Comparison of ENCODE assay signal across 21 cellular contexts in genomic region chr16:86614699-86615098, GRCh38. TPM values are rescaled to one million over a fixed set of nuclear protein-coding genes. Genes with fewer than 3 reads are reported as not detected.
DNase-seq lines count a peak whose midpoint lies in the region; ATAC-seq and TF ChIP-seq lines count a peak whose summit lies in the region.
"Had no signal": no experiment of that assay in that cellular context is flagged by ENCODE, and none has a peak within 500 bp of the region (broad histone marks: within the 10 kb centered on the region; RNA-seq: fewer than 3 reads in every experiment).

No MANE protein-coding gene starts in this region.

- no peak for TF ChIP-seq EP300 in SK-N-SH (IDR thresholded peaks at IDR 0.05; ENCODE audit: borderline replicate concordance in 1 of 2, low read depth in 1 of 2, low read length in 1 of 2)

- H4K20me1 ChIP-seq in SK-N-SH (ENCODE audit: insufficient read depth) = no peaks in the 10 kb centered on the region
- H4K20me1 ChIP-seq: BLaER1 treated with 17β-estradiol and CSF1 and Interleukin-3, amounts not matched to agents 10 nM and 100 nM had no signal

- H3K27ac ChIP-seq in SK-N-SH (ENCODE audit: low read depth in 2 of 2, low read length in 1 of 2) = no peak overlapping the region
- H3K27ac ChIP-seq in psoas muscle = no peak overlapping the region
- no peak overlapping the region for H3K27ac ChIP-seq in body of pancreas
- H3K27ac ChIP-seq: BLaER1 treated with 17β-estradiol and CSF1 and Interleukin-3, amounts not matched to agents 10 nM and 100 nM; HL-60 had no signal

- ATAC-seq in SK-N-SH treated with all-trans-retinoic acid at 6 μM for 48 hours (no peak), psoas muscle (peak; percentile 35 to 97 (median 66)), body of pancreas (no peak), HG03565 (IDR thresholded peaks at IDR 0.05; ENCODE audit: unreplicated experiment) (no peak)

- H3K9me3 ChIP-seq in SK-N-SH = no peaks in the 10 kb centered on the region
- no peaks in the 10 kb centered on the region for H3K9me3 ChIP-seq in psoas muscle
- H3K9me3 ChIP-seq in body of pancreas = no peaks in the 10 kb centered on the region
- H3K9me3 ChIP-seq: BLaER1 treated with 17β-estradiol and CSF1 and Interleukin-3, amounts not matched to agents 10 nM and 100 nM had no signal

- CTCF ChIA-PET in SK-N-SH (lab: Yijun Ruan, JAX) = interaction anchor here (0.9 kb wide), 1 partner anchor 9 kb away, joined by 3 read pairs; no protein-coding TSS in a partner anchor

- H3K27me3 ChIP-seq in SK-N-SH (ENCODE audit: insufficient read depth) (no peaks in the 10 kb centered on the region), psoas muscle (ENCODE audit: insufficient read depth in 3 of 3, low read length in 2 of 3) (peaks cover 0 to 6% (median 0%) of the 10 kb centered on the region in 3 donors), body of pancreas (no peaks in the 10 kb centered on the region)
- H3K27me3 ChIP-seq: BLaER1 treated with 17β-estradiol and CSF1 and Interleukin-3, amounts not matched to agents 10 nM and 100 nM had no signal

- no peaks in the 10 kb centered on the region for H3K79me2 ChIP-seq in SK-N-SH (ENCODE audit: insufficient read depth)

- H3K9me2 ChIP-seq in SK-N-SH = no peaks in the 10 kb centered on the region

- POLR2A ChIA-PET in SK-N-SH (lab: Yijun Ruan, JAX) = no interaction called here

- no peak for TF ChIP-seq RAD21 in SK-N-SH (IDR thresholded peaks at IDR 0.05; ENCODE audit: low read length)

- H2AFZ ChIP-seq in SK-N-SH (ENCODE audit: low read depth) = 0 out of 2 replicates have a peak overlapping the region, but pooled peaks have one; percentile 26

- H3K36me3 ChIP-seq in SK-N-SH (replicated peaks in 1 of 2; ENCODE audit: control insufficient read depth in 1 of 2, insufficient read depth in 2 of 2, low read length in 1 of 2) (no peaks in the 10 kb centered on the region), psoas muscle (ENCODE audit: insufficient read depth in 1 of 2, low read depth in 1 of 2) (no peaks in the 10 kb centered on the region), body of pancreas (replicated peaks in 1 of 2; ENCODE audit: insufficient read depth in 1 of 2, low read depth in 2 of 2) (no peaks in the 10 kb centered on the region)
- H3K36me3 ChIP-seq: BLaER1 treated with 17β-estradiol and CSF1 and Interleukin-3, amounts not matched to agents 10 nM and 100 nM had no signal

- H3K9ac ChIP-seq in SK-N-SH = no peak overlapping the region
- H3K9ac ChIP-seq: BLaER1 treated with 17β-estradiol and CSF1 and Interleukin-3, amounts not matched to agents 10 nM and 100 nM had no signal

- TF ChIP-seq CTCF in SK-N-SH (IDR thresholded peaks at IDR 0.05) (no peak), psoas muscle (IDR thresholded peaks at IDR 0.05) (no peak), body of pancreas (IDR thresholded peaks at IDR 0.05) (no peak)

- intact Hi-C loops in psoas muscle (cut with DNase I) = no loop called here
- intact Hi-C loops in body of pancreas (cut with DNase I) = no loop called here

- DNase-seq in SK-N-SH (no peak), cerebellar cortex (ENCODE audit: low spot score) (peak; percentile 9), psoas muscle (no peak), body of pancreas (no peak), foreskin melanocyte (no peak)
- DNase-seq: 8988T; AML-193; CD4-positive, alpha-beta T cell; COR-L47; DMS53; GF-D8; NCI-H1092 treated with DMSO at 0.1 percent for 48 hours; NCI-H1436; NCI-H187; NCI-H2081 treated with DMSO at 0.1 percent for 48 hours; NCI-H524; NCI-H774 had no signal

- H3K4me1 ChIP-seq in SK-N-SH (ENCODE audit: control insufficient read depth in 1 of 2, insufficient read depth in 2 of 2, low read depth in 1 of 2, low read length in 1 of 2) (peaks cover 0 to 22% of the 10 kb centered on the region in 2 experiments; a peak in 3 of 4 replicates), psoas muscle (peaks cover 5% of the 10 kb centered on the region), body of pancreas (no peaks in the 10 kb centered on the region)

- H3K4me2 ChIP-seq in SK-N-SH = no peak overlapping the region
- H3K4me2 ChIP-seq: BLaER1 treated with 17β-estradiol and CSF1 and Interleukin-3, amounts not matched to agents 10 nM and 100 nM had no signal

- H3F3A ChIP-seq in SK-N-SH (replicated peaks; ENCODE audit: insufficient read depth) = peaks cover 6% of the 10 kb centered on the region

- H3K4me3 ChIP-seq in SK-N-SH (ENCODE audit: low read depth in 2 of 2, low read length in 1 of 2) = no peak overlapping the region
- H3K4me3 ChIP-seq in psoas muscle = no peak overlapping the region
- H3K4me3 ChIP-seq in body of pancreas = no peak overlapping the region
- H3K4me3 ChIP-seq: BLaER1 treated with 17β-estradiol and CSF1 and Interleukin-3, amounts not matched to agents 10 nM and 100 nM had no signal

- TF ChIP-seq POLR2A in body of pancreas (IDR thresholded peaks at IDR 0.05) = no peak

- WGBS in SK-N-SH (ENCODE audit: low lambda C conversion rate) = 69% methylated on average over 5 of the region's 5 CpGs
- WGBS in psoas muscle, 3 donors = 27 to 51% (median 37%) methylated on average over 5 of the region's 5 CpGs
- 52 to 56% methylated on average over 5 of the region's 5 CpGs for WGBS in body of pancreas, 2 donors

TF ChIP-seq in SK-N-SH, 30 proteins besides CTCF, POLR2A, EP300 and RAD21 (continues in another document):
- TF ChIP-seq PBX3 (IDR thresholded peaks at IDR 0.05) (no peak), USF2 (IDR thresholded peaks at IDR 0.05; ENCODE audit: borderline replicate concordance, low read depth, low read length) (no peak), TAF1 (IDR thresholded peaks at IDR 0.05; ENCODE audit: borderline replicate concordance, low read depth, low read length) (no peak), MAX (IDR thresholded peaks at IDR 0.05; ENCODE audit: low read depth) (no peak)

TF ChIP-seq in SK-N-SH treated with all-trans-retinoic acid at 6 μM for 48 hours, 23 proteins besides CTCF, POLR2A, EP300 and RAD21 (continues in another document):
- TF ChIP-seq ESRRG (CRISPR knock-in tag; IDR thresholded peaks at IDR 0.05) = no peak
- no peak for TF ChIP-seq PPARA (CRISPR knock-in tag; IDR thresholded peaks at IDR 0.05; ENCODE audit: borderline replicate concordance)
- TF ChIP-seq ISL1 (CRISPR knock-in tag; IDR thresholded peaks at IDR 0.05) = no peak
- TF ChIP-seq ZFP30 (CRISPR knock-in tag; IDR thresholded peaks at IDR 0.05) = no peak
- no peak for TF ChIP-seq CREB5 (CRISPR knock-in tag; IDR thresholded peaks at IDR 0.05; ENCODE audit: low read depth)
- TF ChIP-seq TOX (CRISPR knock-in tag; IDR thresholded peaks at IDR 0.05; ENCODE audit: borderline replicate concordance) = no peak
- no peak for TF ChIP-seq ZFP3 (CRISPR knock-in tag; IDR thresholded peaks at IDR 0.05)
- no peak for TF ChIP-seq POU6F1 (CRISPR knock-in tag; IDR thresholded peaks at IDR 0.05; ENCODE audit: borderline replicate concordance, low read depth)
- no peak for TF ChIP-seq ZC3H10 (CRISPR knock-in tag; IDR thresholded peaks at IDR 0.05)
- no peak for TF ChIP-seq BACH2 (CRISPR knock-in tag; IDR thresholded peaks at IDR 0.05; ENCODE audit: borderline replicate concordance)

RNA-seq across cellular contexts. Expression of gene FOXL1, which starts 36.4 kb away (rescaled TPM):
- 2.5 and 2.8 TPM in 2 replicates for polyA plus RNA-seq in SK-N-SH (2012; rRNA removed)
- polyA plus RNA-seq in SK-N-SH (2012; cell fraction: cytosol; rRNA removed) = 1.7 and 2.3 TPM in 2 replicates
- 5.7 and 15.3 TPM in 2 replicates for polyA plus RNA-seq in SK-N-SH (2012; cell fraction: nucleus; rRNA removed)
- under 1 TPM; 0.12 to 0.57 (median 0.31) TPM for total RNA-seq in psoas muscle
- polyA plus RNA-seq in psoas muscle = 1 to 10 TPM in 1 of 3 donors, under 1 TPM in 2; 0.14 to 1.3 (median 0.18) TPM
- total RNA-seq in body of pancreas = under 1 TPM in 1 of 2 donors, not detected in 1; 0.52 TPM
- total RNA-seq: CD4-positive, alpha-beta T cell had no signal

RNA-seq across cellular contexts. Expression of gene FOXC2, which starts 48.1 kb away (rescaled TPM):
- polyA plus RNA-seq in SK-N-SH (2012; rRNA removed) (0.37 and 1.3 TPM in 2 replicates), psoas muscle (under 1 TPM; 0.14 to 0.18 (median 0.16) TPM)
- 1.1 TPM in 2 replicates for polyA plus RNA-seq in SK-N-SH (2012; cell fraction: cytosol; rRNA removed)
- polyA plus RNA-seq in SK-N-SH (2012; cell fraction: nucleus; rRNA removed) = 2.0 TPM in 2 replicates
- total RNA-seq in psoas muscle (under 1 TPM; 0.15 to 0.34 (median 0.26) TPM), body of pancreas (under 1 TPM; 0.66 to 0.78 TPM)

RNA-seq across cellular contexts. Expression of gene MTHFSD, which starts 59.7 kb away (rescaled TPM):
- polyA plus RNA-seq in SK-N-SH (2012; rRNA removed) (15.6 and 18.7 TPM in 2 replicates), psoas muscle (10 to 100 TPM in 1 of 3 donors, 1 to 10 TPM in 2; 4.3 to 16.0 (median 8.0) TPM)
- 5.6 and 8.7 TPM in 2 replicates for polyA plus RNA-seq in SK-N-SH (2012; cell fraction: cytosol; rRNA removed)
- 61.2 and 70.2 TPM in 2 replicates for polyA plus RNA-seq in SK-N-SH (2012; cell fraction: nucleus; rRNA removed)
- total RNA-seq in psoas muscle (10 to 100 TPM in 2 of 4 donors, 1 to 10 TPM in 2; 6.8 to 15.8 (median 11.5) TPM), body of pancreas (10 to 100 TPM; 16.9 to 35.6 TPM)

Comparison
In these comparisons a context has a peak if more than half of its experiments do, and no peak if none do; other contexts are left out.
1. ATAC-seq: peak in psoas muscle (4 of 4); none in SK-N-SH treated with all-trans-retinoic acid at 6 μM for 48 hours (single experiment), body of pancreas (single experiment) and HG03565 (single experiment).